ENCODE assay signal across 27 cellular contexts in the genomic region with DNA sequence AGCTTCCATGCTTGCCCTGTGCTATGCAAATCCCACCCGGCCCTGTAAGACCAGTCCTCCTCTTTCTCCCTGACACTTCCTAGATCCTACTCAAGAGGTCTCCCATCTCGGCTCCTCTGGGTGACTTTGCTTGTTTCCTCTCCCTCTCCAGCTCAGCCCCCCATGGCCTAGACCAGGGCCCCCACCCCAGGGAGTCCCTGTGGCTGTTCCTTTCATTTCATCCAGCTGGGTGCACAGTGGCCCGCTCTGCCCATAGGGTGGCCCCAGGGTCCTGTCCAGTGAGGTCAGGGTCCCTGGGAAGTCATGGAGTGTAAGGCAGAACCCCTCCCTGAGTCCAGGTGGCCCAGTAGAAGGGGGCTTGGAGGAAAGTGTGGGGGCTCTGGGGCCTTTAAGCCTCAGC. TPM values are rescaled to one million over a fixed set of nuclear protein-coding genes. Genes with fewer than 3 reads are reported as not detected.
DNase-seq lines count a peak whose midpoint lies in the region; ATAC-seq and TF ChIP-seq lines count a peak whose summit lies in the region.
"Had no signal": no experiment of that assay in that cellular context is flagged by ENCODE, and none has a peak within 500 bp of the region (broad histone marks: within the 10 kb centered on the region; RNA-seq: fewer than 3 reads in every experiment).

No MANE protein-coding gene starts in this region.

- H3K4me1 ChIP-seq in left ventricle myocardium inferior = no peaks in the 10 kb centered on the region
- H3K4me1 ChIP-seq in suprapubic skin = no peaks in the 10 kb centered on the region
- no peaks in the 10 kb centered on the region for H3K4me1 ChIP-seq in upper lobe of left lung

- intact Hi-C loops in Right ventricle myocardium inferior (cut with DNase I) = no loop called here
- intact Hi-C loops in left ventricle myocardium inferior (cut with micrococcal nuclease) = no loop called here

- H3K27ac ChIP-seq in left ventricle myocardium inferior (replicated peaks) (no peak overlapping the region), suprapubic skin (no peak overlapping the region), upper lobe of left lung (no peak overlapping the region)
- H3K27ac ChIP-seq: C4-2B, HL-60, RWPE1, SK-N-MC had no signal

- H3K27me3 ChIP-seq in left ventricle myocardium inferior (ENCODE audit: low read depth) (peaks cover 79% of the 10 kb centered on the region), H7 (ENCODE audit: control insufficient read depth, insufficient read depth, low read length) (peaks cover 13% of the 10 kb centered on the region), suprapubic skin (peaks cover 71% of the 10 kb centered on the region), upper lobe of left lung (peaks cover 0 to 6% (median 2%) of the 10 kb centered on the region in 4 donors)

- no peak overlapping the region for H3K4me3 ChIP-seq in left ventricle myocardium inferior
- no peak overlapping the region for H3K4me3 ChIP-seq in H7 (ENCODE audit: insufficient read depth, low read depth, low read length)
- H3K4me3 ChIP-seq in suprapubic skin = no peak overlapping the region
- H3K4me3 ChIP-seq in upper lobe of left lung = no peak overlapping the region
- H3K4me3 ChIP-seq: SK-N-MC had no signal

- no peaks in the 10 kb centered on the region for H3K9me3 ChIP-seq in left ventricle myocardium inferior (replicated peaks)
- H3K9me3 ChIP-seq in suprapubic skin = no peaks in the 10 kb centered on the region
- no peaks in the 10 kb centered on the region for H3K9me3 ChIP-seq in upper lobe of left lung

- WGBS in suprapubic skin = 55% methylated on average over 3 of the region's 3 CpGs
- 50 to 56% methylated on average over 3 of the region's 3 CpGs for WGBS in upper lobe of left lung, 2 donors

- no peak for ATAC-seq in Right ventricle myocardium inferior
- no peak for ATAC-seq in HG03342 (IDR thresholded peaks at IDR 0.05; ENCODE audit: unreplicated experiment)
- no peak for ATAC-seq in upper lobe of left lung (ENCODE audit: low FRiP score in 2 of 2)
- ATAC-seq in HG03571 (IDR thresholded peaks at IDR 0.05; ENCODE audit: unreplicated experiment) = no peak
- ATAC-seq: Panc1 had no signal

- TF ChIP-seq POLR2A in suprapubic skin (IDR thresholded peaks at IDR 0.05) (no peak), upper lobe of left lung (IDR thresholded peaks at IDR 0.05) (no peak)

- TF ChIP-seq EP300 in suprapubic skin (IDR thresholded peaks at IDR 0.05) (no peak), upper lobe of left lung (IDR thresholded peaks at IDR 0.05) (no peak)

- H3K36me3 ChIP-seq in left ventricle myocardium inferior = no peaks in the 10 kb centered on the region
- H3K36me3 ChIP-seq in H7 (replicated peaks; ENCODE audit: control insufficient read depth, insufficient read depth, low read length) = no peaks in the 10 kb centered on the region
- no peaks in the 10 kb centered on the region for H3K36me3 ChIP-seq in suprapubic skin
- H3K36me3 ChIP-seq in upper lobe of left lung = no peaks in the 10 kb centered on the region

- no peak for TF ChIP-seq CTCF in left ventricle myocardium inferior (IDR thresholded peaks at IDR 0.05; ENCODE audit: borderline replicate concordance)
- TF ChIP-seq CTCF in suprapubic skin (IDR thresholded peaks at IDR 0.05) = no peak
- no peak for TF ChIP-seq CTCF in upper lobe of left lung (IDR thresholded peaks at IDR 0.05)

- DNase-seq in Right ventricle myocardium inferior (ENCODE audit: missing footprints) (peak; percentile 37), left ventricle myocardium inferior (no peak), H7 (peak; percentile 36), islet precursor cell (peak; percentile 34), suprapubic skin (ENCODE audit: low spot score in 2 of 2) (peak; percentile 21 to 29), upper lobe of left lung (no peak)
- DNase-seq: CD8-positive, alpha-beta memory T cell; DMS79 treated with DMSO at 0.1 percent for 48 hours; GF-D8; NCI-H1048; NCI-H1417 treated with DMSO at 0.1 percent for 48 hours; NCI-H1694 treated with DMSO at 0.1 percent for 48 hours; NCI-H2081; NCI-H2227 treated with DMSO at 0.1 percent for 48 hours; NCI-H510A; NCI-H69; SIG-M5 had no signal

RNA-seq across cellular contexts. Expression of gene NKX1-1, which starts 52.3 kb away (rescaled TPM):
- total RNA-seq in Right ventricle myocardium inferior (not detected), left ventricle myocardium inferior (not detected), suprapubic skin (not detected), upper lobe of left lung (not detected)
- total RNA-seq in H7 (2014; rRNA removed; shearing (Covaris generic)) = not detected in 2 replicates
- total RNA-seq: A673; B cell; CD8-positive, alpha-beta memory T cell; OCI-LY7 had no signal

Comparison
In these comparisons a context has a peak if more than half of its experiments do, and no peak if none do; other contexts are left out.
1. DNase-seq: peak in Right ventricle myocardium inferior (single experiment), H7 (single experiment), islet precursor cell (single experiment) and suprapubic skin (2 of 2); none in left ventricle myocardium inferior (single experiment) and upper lobe of left lung (0 of 2).